13 cellular contexts compared by ENCODE assay signal in genomic region chr9:14343236-14343947, GRCh38. TPM values are rescaled to one million over a fixed set of nuclear protein-coding genes. Genes with fewer than 3 reads are reported as not detected.
A peak's percentile ranks its signal among the peaks of the same experiment; 100 is the strongest.
DNase-seq lines count a peak whose midpoint lies in the region; ATAC-seq and TF ChIP-seq lines count a peak whose summit lies in the region.
"Had no signal": no experiment of that assay in that cellular context is flagged by ENCODE, and none has a peak within 500 bp of the region (broad histone marks: within the 10 kb centered on the region; RNA-seq: fewer than 3 reads in every experiment).

No MANE protein-coding gene starts in this region.

- H3K9me3 ChIP-seq in heart right ventricle (no peaks in the 10 kb centered on the region), ascending aorta (no peaks in the 10 kb centered on the region), uterus (no peaks in the 10 kb centered on the region)
- H3K9me3 ChIP-seq: mucosa of descending colon, testis had no signal

- H3K4me3 ChIP-seq in heart right ventricle = peak overlapping the region in 6 of 10 donors; percentile 26 to 46 (median 42)
- peak overlapping the region; percentile 48 to 57 for H3K4me3 ChIP-seq in ascending aorta
- H3K4me3 ChIP-seq in uterus = no peak overlapping the region
- H3K4me3 ChIP-seq: mucosa of descending colon, testis had no signal

- intact Hi-C loops in heart right ventricle (cut with DNase I) (loop anchor here in 1 of 10 donors (2.0 kb wide), 1 partner anchor 17 kb away; no protein-coding TSS in a partner anchor), left ventricle myocardium superior (cut with micrococcal nuclease) (loop anchor here (10.0 kb wide), 1 partner anchor 779 kb away; no protein-coding TSS in a partner anchor), ascending aorta (cut with DNase I) (no loop called here), uterus (cut with DNase I; ENCODE audit: low total_unique reads) (no loop called here)

- no peak for ATAC-seq in heart right ventricle
- ATAC-seq in left ventricle myocardium superior = no peak
- ATAC-seq in GM18873 (IDR thresholded peaks at IDR 0.05; ENCODE audit: low FRiP score, unreplicated experiment) = no peak
- ATAC-seq: mucosa of descending colon, Panc1 had no signal

- H3K27ac ChIP-seq in heart right ventricle (peak overlapping the region; percentile 58 to 98 (median 90)), ascending aorta (peak overlapping the region; percentile 68 to 81), uterus (peak overlapping the region; percentile 16 to 43)

- TF ChIP-seq POLR2A in uterus (IDR thresholded peaks at IDR 0.05) = no peak

- TF ChIP-seq CTCF in heart right ventricle (IDR thresholded peaks at IDR 0.05) (no peak), ascending aorta (IDR thresholded peaks at IDR 0.05) (no peak), uterus (IDR thresholded peaks at IDR 0.05) (no peak)

- WGBS in heart right ventricle, 2 donors = 30 to 34% methylated on average over 4 of the region's 4 CpGs

- DNase-seq in heart right ventricle = no peak
- no peak for DNase-seq in left ventricle myocardium superior
- DNase-seq in ascending aorta (ENCODE audit: low spot score in 2 of 2) = no peak
- peak; percentile 55 for DNase-seq in medulla oblongata (ENCODE audit: extremely low spot score)
- no peak for DNase-seq in uterus
- DNase-seq in UCSD-AML1 (lab: John Stamatoyannopoulos, UW; ENCODE audit: unreplicated experiment) = no peak
- DNase-seq in HuH-7.5 (ENCODE audit: low spot score) = no peak
- DNase-seq: Karpas-422, mucosa of descending colon, NCI-H226 had no signal

- H3K36me3 ChIP-seq in heart right ventricle = no peaks in the 10 kb centered on the region
- no peaks in the 10 kb centered on the region for H3K36me3 ChIP-seq in ascending aorta
- H3K36me3 ChIP-seq in uterus = no peaks in the 10 kb centered on the region

- H3K27me3 ChIP-seq in heart right ventricle = peaks cover 0 to 38% (median 0%) of the 10 kb centered on the region in 7 donors
- H3K27me3 ChIP-seq in ascending aorta = no peaks in the 10 kb centered on the region
- peaks cover 3 to 20% of the 10 kb centered on the region in 2 donors for H3K27me3 ChIP-seq in uterus
- H3K27me3 ChIP-seq: testis had no signal

- H3K4me1 ChIP-seq in heart right ventricle (peaks cover 13 to 60% (median 41%) of the 10 kb centered on the region in 9 donors), ascending aorta (peaks cover 0 to 27% of the 10 kb centered on the region in 2 donors), uterus (no peaks in the 10 kb centered on the region)

RNA-seq across cellular contexts. Expression of gene NFIB, which starts 29.5 kb away (rescaled TPM):
- total RNA-seq in heart right ventricle (100 to 1,000 TPM in 9 of 10 donors, 10 to 100 TPM in 1; 96.8 to 145 (median 126) TPM), left ventricle myocardium superior (110 TPM), ascending aorta (99.9 TPM), uterus (100 to 1,000 TPM in 3 of 4 donors, 10 to 100 TPM in 1; 85.3 to 173 (median 115) TPM)
- 10 to 100 TPM; 16.7 to 37.2 TPM for polyA plus RNA-seq in heart right ventricle

Comparison
In these comparisons a context has a peak if more than half of its experiments do, and no peak if none do; other contexts are left out.
1. H3K27ac ChIP-seq: peak in every context shown above with its lines; median percentile 90 in heart right ventricle; 74 in ascending aorta; 30 in uterus.
2. H3K4me3 ChIP-seq: peak in heart right ventricle (6 of 10) and ascending aorta (2 of 2); none in uterus (0 of 2).